Comparison of ENCODE assay signal across 1 cellular context in the genomic region with DNA sequence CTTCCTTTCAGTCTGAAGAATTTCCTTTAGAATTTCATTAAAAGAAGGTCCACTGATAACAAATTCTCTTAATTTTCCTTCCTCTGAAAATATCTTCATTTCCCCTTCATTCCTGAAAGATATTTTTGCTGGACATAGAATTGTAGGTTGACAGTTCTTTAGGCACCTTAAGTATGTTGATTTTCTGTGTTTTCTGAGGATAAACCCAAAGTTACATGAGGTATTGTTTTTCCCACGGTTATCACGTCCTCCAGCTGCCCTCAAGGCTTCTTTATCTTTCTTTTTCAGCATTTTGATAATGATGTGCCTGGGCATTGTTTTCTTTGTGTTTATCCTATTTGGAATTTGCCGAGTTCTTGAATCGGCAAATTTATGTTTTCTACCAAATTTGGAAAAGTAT.
TF ChIP-seq lines count a peak whose summit lies in the region.

No MANE protein-coding gene starts in this region.

TF ChIP-seq in HepG2, 621 proteins besides CTCF, POLR2A, EP300 and RAD21 (continued from another document):
- TF ChIP-seq, protein P1, sequence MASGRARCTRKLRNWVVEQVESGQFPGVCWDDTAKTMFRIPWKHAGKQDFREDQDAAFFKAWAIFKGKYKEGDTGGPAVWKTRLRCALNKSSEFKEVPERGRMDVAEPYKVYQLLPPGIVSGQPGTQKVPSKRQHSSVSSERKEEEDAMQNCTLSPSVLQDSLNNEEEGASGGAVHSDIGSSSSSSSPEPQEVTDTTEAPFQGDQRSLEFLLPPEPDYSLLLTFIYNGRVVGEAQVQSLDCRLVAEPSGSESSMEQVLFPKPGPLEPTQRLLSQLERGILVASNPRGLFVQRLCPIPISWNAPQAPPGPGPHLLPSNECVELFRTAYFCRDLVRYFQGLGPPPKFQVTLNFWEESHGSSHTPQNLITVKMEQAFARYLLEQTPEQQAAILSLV (CRISPR knock-in tag; IDR thresholded peaks at IDR 0.05; ENCODE audit: borderline replicate concordance): no peak
- no peak for TF ChIP-seq ZNF354B (CRISPR knock-in tag; IDR thresholded peaks at IDR 0.05)
- no peak for TF ChIP-seq SCMH1 (CRISPR knock-in tag; IDR thresholded peaks at IDR 0.05; ENCODE audit: borderline replicate concordance)
- TF ChIP-seq, protein P2, sequence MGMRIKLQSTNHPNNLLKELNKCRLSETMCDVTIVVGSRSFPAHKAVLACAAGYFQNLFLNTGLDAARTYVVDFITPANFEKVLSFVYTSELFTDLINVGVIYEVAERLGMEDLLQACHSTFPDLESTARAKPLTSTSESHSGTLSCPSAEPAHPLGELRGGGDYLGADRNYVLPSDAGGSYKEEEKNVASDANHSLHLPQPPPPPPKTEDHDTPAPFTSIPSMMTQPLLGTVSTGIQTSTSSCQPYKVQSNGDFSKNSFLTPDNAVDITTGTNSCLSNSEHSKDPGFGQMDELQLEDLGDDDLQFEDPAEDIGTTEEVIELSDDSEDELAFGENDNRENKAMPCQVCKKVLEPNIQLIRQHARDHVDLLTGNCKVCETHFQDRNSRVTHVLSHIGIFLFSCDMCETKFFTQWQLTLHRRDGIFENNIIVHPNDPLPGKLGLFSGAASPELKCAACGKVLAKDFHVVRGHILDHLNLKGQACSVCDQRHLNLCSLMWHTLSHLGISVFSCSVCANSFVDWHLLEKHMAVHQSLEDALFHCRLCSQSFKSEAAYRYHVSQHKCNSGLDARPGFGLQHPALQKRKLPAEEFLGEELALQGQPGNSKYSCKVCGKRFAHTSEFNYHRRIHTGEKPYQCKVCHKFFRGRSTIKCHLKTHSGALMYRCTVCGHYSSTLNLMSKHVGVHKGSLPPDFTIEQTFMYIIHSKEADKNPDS (CRISPR knock-in tag; IDR thresholded peaks at IDR 0.05): no peak
